Comparison of ENCODE assay signal across 13 cellular contexts in genomic region chr11:126336065-126336464, GRCh38. TPM values are rescaled to one million over a fixed set of nuclear protein-coding genes. Genes with fewer than 3 reads are reported as not detected.
DNase-seq lines count a peak whose midpoint lies in the region; ATAC-seq and TF ChIP-seq lines count a peak whose summit lies in the region.
"Had no signal": no experiment of that assay in that cellular context is flagged by ENCODE, and none has a peak within 500 bp of the region (broad histone marks: within the 10 kb centered on the region; RNA-seq: fewer than 3 reads in every experiment).

No MANE protein-coding gene starts in this region.

- peaks cover 4% of the 10 kb centered on the region for H3K36me3 Mint-ChIP-seq in activated naive CD8-positive, alpha-beta T cell treated with anti-CD3 and anti-CD28 coated beads, Interleukin-2, amount 10 ng/mL, durations not matched to agents 7 days and 5 days
- peaks cover 13% of the 10 kb centered on the region for H3K36me3 Mint-ChIP-seq in activated naive CD8-positive, alpha-beta T cell treated with anti-CD3 and anti-CD28 coated beads for 36 hours
- peaks cover 11 to 29% (median 11%) of the 10 kb centered on the region in 3 donors for H3K36me3 Mint-ChIP-seq in immature natural killer cell
- peaks cover 49% of the 10 kb centered on the region for H3K36me3 Mint-ChIP-seq in stimulated activated effector memory CD8-positive, alpha-beta T cell treated with anti-CD3 and anti-CD28 coated beads, Interleukin-12 subunit alpha, Interleukin-12 subunit beta, amount 100 ng/mL, for 72 hours

- no peaks in the 10 kb centered on the region for H3K9me2 ChIP-seq in Karpas-422 (replicated peaks; ENCODE audit: insufficient read depth, low read length)

- H3K9me3 ChIP-seq in Karpas-422 (ENCODE audit: low read length), result no peaks in the 10 kb centered on the region
- H3K9me3 ChIP-seq: mucosa of descending colon, SJSA1 had no signal

- no peak for DNase-seq in activated naive CD8-positive, alpha-beta T cell treated with anti-CD3 and anti-CD28 coated beads, Interleukin-2, amount 10 ng/mL, durations not matched to agents 7 days and 5 days
- DNase-seq in activated naive CD8-positive, alpha-beta T cell treated with anti-CD3 and anti-CD28 coated beads for 36 hours, result no peak
- DNase-seq in RWPE1 (ENCODE audit: low spot score) (no peak), immature natural killer cell (peak; percentile 66 to 72 (median 68)), DMS 273 treated with DMSO at 0.1 percent for 48 hours (lab: John Stamatoyannopoulos, UW) (no peak), NCI-H345 (lab: John Stamatoyannopoulos, UW) (no peak), Karpas-422 (no peak)
- DNase-seq in stimulated activated effector memory CD8-positive, alpha-beta T cell treated with anti-CD3 and anti-CD28 coated beads, Interleukin-12 subunit alpha, Interleukin-12 subunit beta, amount 100 ng/mL, for 72 hours (ENCODE audit: low spot score in 2 of 2), result no peak
- DNase-seq: activated CD8-positive, alpha-beta memory T cell treated with anti-CD3 and anti-CD28 coated beads, Interleukin-2, amount 50 U/mL, for 48 hours; DMS79; HFFc6 had no signal

- H3K4me3 Mint-ChIP-seq in activated naive CD8-positive, alpha-beta T cell treated with anti-CD3 and anti-CD28 coated beads, Interleukin-2, amount 10 ng/mL, durations not matched to agents 7 days and 5 days, result no peak overlapping the region
- no peak overlapping the region for H3K4me3 Mint-ChIP-seq in activated naive CD8-positive, alpha-beta T cell treated with anti-CD3 and anti-CD28 coated beads for 36 hours
- H3K4me3 Mint-ChIP-seq in immature natural killer cell, result peak overlapping the region; percentile 36 to 82 (median 75)
- peak overlapping the region; percentile 5 for H3K4me3 Mint-ChIP-seq in stimulated activated effector memory CD8-positive, alpha-beta T cell treated with anti-CD3 and anti-CD28 coated beads, Interleukin-12 subunit alpha, Interleukin-12 subunit beta, amount 100 ng/mL, for 72 hours
- H3K4me3 Mint-ChIP-seq: HFFc6 had no signal

- no peak for TF ChIP-seq CTCF in RWPE1 (conservative IDR thresholded peaks at IDR 0.05; ENCODE audit: low read depth)

- H3K9ac ChIP-seq in Karpas-422 (ENCODE audit: low read length), result no peak overlapping the region

- POLR2A ChIA-PET in activated naive CD8-positive, alpha-beta T cell treated with anti-CD3 and anti-CD28 coated beads, Interleukin-2, amount 10 ng/mL, durations not matched to agents 7 days and 5 days (lab: Charles Lee), result no interaction called here
- POLR2A ChIA-PET in RWPE1 (lab: Yijun Ruan, JAX; ENCODE audit: low non-redundant PET), result no interaction called here

- peak; percentile 48 for ATAC-seq in activated naive CD8-positive, alpha-beta T cell treated with anti-CD3 and anti-CD28 coated beads, Interleukin-2, amount 10 ng/mL, durations not matched to agents 7 days and 5 days (ENCODE audit: low read depth)
- no peak for ATAC-seq in stimulated activated effector memory CD8-positive, alpha-beta T cell treated with anti-CD3 and anti-CD28 coated beads, Interleukin-12 subunit alpha, Interleukin-12 subunit beta, amount 100 ng/mL, for 72 hours

- peaks cover 8% of the 10 kb centered on the region for H3K4me1 Mint-ChIP-seq in activated naive CD8-positive, alpha-beta T cell treated with anti-CD3 and anti-CD28 coated beads, Interleukin-2, amount 10 ng/mL, durations not matched to agents 7 days and 5 days
- no peaks in the 10 kb centered on the region for H3K4me1 Mint-ChIP-seq in activated naive CD8-positive, alpha-beta T cell treated with anti-CD3 and anti-CD28 coated beads for 36 hours
- H3K4me1 Mint-ChIP-seq in immature natural killer cell, result peaks cover 67 to 73% of the 10 kb centered on the region in 2 donors
- H3K4me1 Mint-ChIP-seq in stimulated activated effector memory CD8-positive, alpha-beta T cell treated with anti-CD3 and anti-CD28 coated beads, Interleukin-12 subunit alpha, Interleukin-12 subunit beta, amount 100 ng/mL, for 72 hours, result peaks cover 47% of the 10 kb centered on the region

- H3K9me3 Mint-ChIP-seq in activated naive CD8-positive, alpha-beta T cell treated with anti-CD3 and anti-CD28 coated beads, Interleukin-2, amount 10 ng/mL, durations not matched to agents 7 days and 5 days, result no peaks in the 10 kb centered on the region
- H3K9me3 Mint-ChIP-seq in activated naive CD8-positive, alpha-beta T cell treated with anti-CD3 and anti-CD28 coated beads for 36 hours, result no peaks in the 10 kb centered on the region
- H3K9me3 Mint-ChIP-seq in immature natural killer cell, result no peaks in the 10 kb centered on the region
- H3K9me3 Mint-ChIP-seq in stimulated activated effector memory CD8-positive, alpha-beta T cell treated with anti-CD3 and anti-CD28 coated beads, Interleukin-12 subunit alpha, Interleukin-12 subunit beta, amount 100 ng/mL, for 72 hours, result no peaks in the 10 kb centered on the region
- H3K9me3 Mint-ChIP-seq: HFFc6 had no signal

- no peaks in the 10 kb centered on the region for H3K27me3 Mint-ChIP-seq in activated naive CD8-positive, alpha-beta T cell treated with anti-CD3 and anti-CD28 coated beads, Interleukin-2, amount 10 ng/mL, durations not matched to agents 7 days and 5 days
- no peaks in the 10 kb centered on the region for H3K27me3 Mint-ChIP-seq in activated naive CD8-positive, alpha-beta T cell treated with anti-CD3 and anti-CD28 coated beads for 36 hours
- peaks cover 11 to 16% (median 16%) of the 10 kb centered on the region in 3 donors for H3K27me3 Mint-ChIP-seq in immature natural killer cell (ENCODE audit: low read depth in 3 of 3)

- H3K27me3 ChIP-seq in Karpas-422 (ENCODE audit: low read length), result no peaks in the 10 kb centered on the region
- H3K27me3 ChIP-seq: SJSA1 had no signal

- no peaks in the 10 kb centered on the region for H3K36me3 ChIP-seq in Karpas-422 (ENCODE audit: insufficient read depth, low read length)

- H3K27ac ChIP-seq in RWPE1 (peak overlapping the region; percentile 45; the same call in 1 of the 2 replicates), Karpas-422 (ENCODE audit: low read length) (no peak overlapping the region)
- H3K27ac ChIP-seq: SJSA1 had no signal

- no peaks in the 10 kb centered on the region for H3K79me2 ChIP-seq in Karpas-422 (ENCODE audit: low read length)

- CTCF ChIA-PET in RWPE1 (lab: Yijun Ruan, JAX), result interaction anchor here (0.6 to 1.2 kb wide), 2 partner anchors 143 to 145 kb away, joined by 4 read pairs; no protein-coding TSS in a partner anchor

- no peak overlapping the region for H2AFZ ChIP-seq in Karpas-422 (ENCODE audit: low read length)

- no peaks in the 10 kb centered on the region for H4K20me1 ChIP-seq in Karpas-422 (ENCODE audit: insufficient read depth, low read depth, low read length)

- peak overlapping the region; percentile 76 for H3K27ac Mint-ChIP-seq in activated naive CD8-positive, alpha-beta T cell treated with anti-CD3 and anti-CD28 coated beads, Interleukin-2, amount 10 ng/mL, durations not matched to agents 7 days and 5 days
- no peak overlapping the region for H3K27ac Mint-ChIP-seq in activated naive CD8-positive, alpha-beta T cell treated with anti-CD3 and anti-CD28 coated beads for 36 hours
- peak overlapping the region; percentile 94 to 100 (median 98) for H3K27ac Mint-ChIP-seq in immature natural killer cell
- H3K27ac Mint-ChIP-seq in stimulated activated effector memory CD8-positive, alpha-beta T cell treated with anti-CD3 and anti-CD28 coated beads, Interleukin-12 subunit alpha, Interleukin-12 subunit beta, amount 100 ng/mL, for 72 hours, result peak overlapping the region; percentile 79
- H3K27ac Mint-ChIP-seq: HFFc6 had no signal

- no peak overlapping the region for H3K4me3 ChIP-seq in Karpas-422 (ENCODE audit: low read length)
- H3K4me3 ChIP-seq: mucosa of descending colon, SJSA1 had no signal

- H3K4me1 ChIP-seq in Karpas-422 (ENCODE audit: low read length), result no peaks in the 10 kb centered on the region

- H3K4me2 ChIP-seq in Karpas-422 (ENCODE audit: low read depth, low read length, poor library complexity, severe bottlenecking), result no peak overlapping the region

RNA-seq across cellular contexts. Expression of gene ST3GAL4, which starts 19.4 kb away (rescaled TPM):
- 1 to 10 TPM; 6.3 to 8.5 TPM for total RNA-seq in activated naive CD8-positive, alpha-beta T cell treated with anti-CD3 and anti-CD28 coated beads, Interleukin-2, amount 10 ng/mL, durations not matched to agents 7 days and 5 days
- total RNA-seq in activated naive CD8-positive, alpha-beta T cell treated with anti-CD3 and anti-CD28 coated beads for 36 hours, result 10 to 100 TPM; 10.6 to 11.8 TPM
- polyA plus RNA-seq in immature natural killer cell, result 10 to 100 TPM; 25.0 to 31.7 (median 30.9) TPM
- 5.8 and 6.6 TPM in 2 replicates for total RNA-seq in Karpas-422 (2014; rRNA removed; shearing (Covaris generic); ENCODE audit: low replicate concordance)

RNA-seq across cellular contexts. Expression of gene DCPS, which starts 32.2 kb away (rescaled TPM):
- total RNA-seq in activated naive CD8-positive, alpha-beta T cell treated with anti-CD3 and anti-CD28 coated beads, Interleukin-2, amount 10 ng/mL, durations not matched to agents 7 days and 5 days, result 10 to 100 TPM; 27.4 to 29.1 TPM
- total RNA-seq in activated naive CD8-positive, alpha-beta T cell treated with anti-CD3 and anti-CD28 coated beads for 36 hours, result 10 to 100 TPM; 29.1 to 29.3 TPM
- 10 to 100 TPM; 33.1 to 65.7 (median 40.6) TPM for polyA plus RNA-seq in immature natural killer cell
- total RNA-seq in Karpas-422 (2014; rRNA removed; shearing (Covaris generic); ENCODE audit: low replicate concordance), result 17.6 and 18.3 TPM in 2 replicates

RNA-seq across cellular contexts. Expression of gene TIRAP, which starts 53.2 kb away (rescaled TPM):
- 10 to 100 TPM; 15.6 to 18.8 TPM for total RNA-seq in activated naive CD8-positive, alpha-beta T cell treated with anti-CD3 and anti-CD28 coated beads, Interleukin-2, amount 10 ng/mL, durations not matched to agents 7 days and 5 days
- 1 to 10 TPM; 4.7 to 5.2 TPM for total RNA-seq in activated naive CD8-positive, alpha-beta T cell treated with anti-CD3 and anti-CD28 coated beads for 36 hours
- 10 to 100 TPM in 1 of 3 donors, 1 to 10 TPM in 2; 6.0 to 15.6 (median 6.5) TPM for polyA plus RNA-seq in immature natural killer cell
- 4.4 and 4.8 TPM in 2 replicates for total RNA-seq in Karpas-422 (2014; rRNA removed; shearing (Covaris generic); ENCODE audit: low replicate concordance)

Comparison
In these comparisons a context has a peak if more than half of its experiments do, and no peak if none do; other contexts are left out.
1. DNase-seq: peak in immature natural killer cell (3 of 3); none in activated naive CD8-positive, alpha-beta T cell treated with anti-CD3 and anti-CD28 coated beads, Interleukin-2, amount 10 ng/mL, durations not matched to agents 7 days and 5 days (single experiment), activated naive CD8-positive, alpha-beta T cell treated with anti-CD3 and anti-CD28 coated beads for 36 hours (single experiment), RWPE1 (single experiment), stimulated activated effector memory CD8-positive, alpha-beta T cell treated with anti-CD3 and anti-CD28 coated beads, Interleukin-12 subunit alpha, Interleukin-12 subunit beta, amount 100 ng/mL, for 72 hours (0 of 2), DMS 273 treated with DMSO at 0.1 percent for 48 hours (single experiment), NCI-H345 (single experiment) and Karpas-422 (single experiment).
2. H3K4me3 Mint-ChIP-seq: peak in immature natural killer cell (5 of 5) and stimulated activated effector memory CD8-positive, alpha-beta T cell treated with anti-CD3 and anti-CD28 coated beads, Interleukin-12 subunit alpha, Interleukin-12 subunit beta, amount 100 ng/mL, for 72 hours (single experiment); none in activated naive CD8-positive, alpha-beta T cell treated with anti-CD3 and anti-CD28 coated beads, Interleukin-2, amount 10 ng/mL, durations not matched to agents 7 days and 5 days (single experiment) and activated naive CD8-positive, alpha-beta T cell treated with anti-CD3 and anti-CD28 coated beads for 36 hours (single experiment).